18 cellular contexts compared by ENCODE assay signal in the genomic region with DNA sequence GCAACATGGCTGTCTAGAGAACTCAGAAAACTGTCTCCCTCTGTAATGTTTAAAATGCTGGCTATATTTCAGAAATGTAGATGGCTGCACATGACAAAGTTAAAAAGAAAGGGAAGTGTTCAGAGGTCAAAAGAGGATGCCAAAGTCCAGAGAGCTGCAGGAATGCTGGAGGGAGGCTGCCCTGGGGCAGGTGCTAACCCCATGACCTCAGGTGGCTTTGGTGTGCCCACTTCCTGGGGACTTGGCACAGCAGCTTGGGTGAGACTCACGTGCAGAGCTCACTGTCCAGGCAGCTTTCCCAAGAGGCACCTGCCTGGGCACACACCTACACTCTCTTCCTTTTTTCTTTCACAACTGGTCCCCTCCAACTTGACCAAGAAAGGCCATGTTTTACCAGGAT.
A peak's percentile ranks its signal among the peaks of the same experiment; 100 is the strongest.
DNase-seq lines count a peak whose midpoint lies in the region; ATAC-seq, FAIRE-seq and TF ChIP-seq lines count a peak whose summit lies in the region.
"Had no signal": no experiment of that assay in that cellular context is flagged by ENCODE, and none has a peak within 500 bp of the region (broad histone marks: within the 10 kb centered on the region; RNA-seq: fewer than 3 reads in every experiment).

No MANE protein-coding gene starts in this region.

- peaks cover 27% of the 10 kb centered on the region for H3K4me1 ChIP-seq in body of pancreas
- H3K4me1 ChIP-seq in upper lobe of left lung = peaks cover 14 to 26% (median 20%) of the 10 kb centered on the region in 4 donors

- no peak for FAIRE-seq in GM12891 (lab: Jason Lieb, UNC)
- FAIRE-seq: GM12878 had no signal

- TF ChIP-seq POLR2A in body of pancreas (IDR thresholded peaks at IDR 0.05) = no peak
- no peak for TF ChIP-seq POLR2A in upper lobe of left lung (IDR thresholded peaks at IDR 0.05)
- TF ChIP-seq POLR2A in GM12891 (IDR thresholded peaks at IDR 0.05; ENCODE audit: low read depth, low read length) = no peak

- DNase-seq in LoVo (ENCODE audit: low spot score) = peak; percentile 23
- no peak for DNase-seq in body of pancreas
- DNase-seq in left lobe of liver (ENCODE audit: low spot score) = peak; percentile 55
- DNase-seq in upper lobe of left lung = no peak
- no peak for DNase-seq in GM12891 (ENCODE audit: insufficient read length, low spot score)
- DNase-seq in ecto neural progenitor cell (ENCODE audit: low spot score) = no peak
- no peak for DNase-seq in NCI-H1694 treated with DMSO at 0.1 percent for 48 hours (lab: John Stamatoyannopoulos, UW)
- DNase-seq: C1 segment of cervical spinal cord, DMS 273 treated with DMSO at 0.1 percent for 48 hours, GDM1, GOT3, KG1, MG63, NCI-H1105, NCI-H187, NCI-H526 treated with DMSO at 0.1 percent for 48 hours, RPMI8226 had no signal

- ATAC-seq in body of pancreas (no peak), left lobe of liver (peak; percentile 76), upper lobe of left lung (ENCODE audit: low FRiP score in 2 of 2) (peak; percentile 21 to 30)
- ATAC-seq: GM12878 had no signal

- H3K27me3 ChIP-seq in body of pancreas (no peaks in the 10 kb centered on the region), upper lobe of left lung (no peaks in the 10 kb centered on the region)
- H3K27me3 ChIP-seq: MG63 had no signal

- TF ChIP-seq CTCF in body of pancreas (IDR thresholded peaks at IDR 0.05) (no peak), upper lobe of left lung (IDR thresholded peaks at IDR 0.05) (no peak)

- H3K4me3 ChIP-seq in body of pancreas (no peak overlapping the region), upper lobe of left lung (no peak overlapping the region)
- H3K4me3 ChIP-seq: GM12878, MG63 had no signal

- no peak for TF ChIP-seq EP300 in upper lobe of left lung (IDR thresholded peaks at IDR 0.05)

- 23 to 30% methylated on average over 1 of the region's 1 CpG for WGBS in body of pancreas, 2 donors
- 38 to 86% methylated on average over 1 of the region's 1 CpG for WGBS in upper lobe of left lung, 2 donors

- H3K27ac ChIP-seq in body of pancreas (peak overlapping the region in 3 of 4 donors; percentile 32 to 69 (median 65)), upper lobe of left lung (peak overlapping the region in 3 of 4 donors; percentile 75 to 88 (median 82))

- no peaks in the 10 kb centered on the region for H3K9me3 ChIP-seq in body of pancreas
- no peaks in the 10 kb centered on the region for H3K9me3 ChIP-seq in upper lobe of left lung
- H3K9me3 ChIP-seq: MG63 had no signal

- H3K36me3 ChIP-seq in body of pancreas (replicated peaks in 1 of 2; ENCODE audit: insufficient read depth in 1 of 2, low read depth in 2 of 2) = no peaks in the 10 kb centered on the region
- H3K36me3 ChIP-seq in upper lobe of left lung = no peaks in the 10 kb centered on the region
- H3K36me3 ChIP-seq: MG63 had no signal

- intact Hi-C loops in body of pancreas (cut with DNase I) = no loop called here

TF ChIP-seq in GM12891, 5 proteins besides CTCF, POLR2A, EP300 and RAD21:
- no peak for TF ChIP-seq TAF1 (IDR thresholded peaks at IDR 0.05; ENCODE audit: low read depth, low read length)
- no peak for TF ChIP-seq SPI1 (IDR thresholded peaks at IDR 0.05; ENCODE audit: low read depth, low read length)
- TF ChIP-seq PAX5 (IDR thresholded peaks at IDR 0.05; ENCODE audit: insufficient read depth, low read length, severe bottlenecking) = no peak
- TF ChIP-seq POU2F2 (IDR thresholded peaks at IDR 0.05; ENCODE audit: low read depth, low read length) = no peak
- no peak for TF ChIP-seq POLR2AphosphoS5 (IDR thresholded peaks at IDR 0.05; ENCODE audit: low read depth, low read length)

Comparison
In these comparisons a context has a peak if more than half of its experiments do, and no peak if none do; other contexts are left out.
1. DNase-seq: peak in LoVo (single experiment) and left lobe of liver (single experiment); none in body of pancreas (0 of 4), upper lobe of left lung (0 of 2), GM12891 (single experiment), ecto neural progenitor cell (single experiment) and NCI-H1694 treated with DMSO at 0.1 percent for 48 hours (single experiment).